21 cellular contexts compared by ENCODE assay signal in the genomic region with DNA sequence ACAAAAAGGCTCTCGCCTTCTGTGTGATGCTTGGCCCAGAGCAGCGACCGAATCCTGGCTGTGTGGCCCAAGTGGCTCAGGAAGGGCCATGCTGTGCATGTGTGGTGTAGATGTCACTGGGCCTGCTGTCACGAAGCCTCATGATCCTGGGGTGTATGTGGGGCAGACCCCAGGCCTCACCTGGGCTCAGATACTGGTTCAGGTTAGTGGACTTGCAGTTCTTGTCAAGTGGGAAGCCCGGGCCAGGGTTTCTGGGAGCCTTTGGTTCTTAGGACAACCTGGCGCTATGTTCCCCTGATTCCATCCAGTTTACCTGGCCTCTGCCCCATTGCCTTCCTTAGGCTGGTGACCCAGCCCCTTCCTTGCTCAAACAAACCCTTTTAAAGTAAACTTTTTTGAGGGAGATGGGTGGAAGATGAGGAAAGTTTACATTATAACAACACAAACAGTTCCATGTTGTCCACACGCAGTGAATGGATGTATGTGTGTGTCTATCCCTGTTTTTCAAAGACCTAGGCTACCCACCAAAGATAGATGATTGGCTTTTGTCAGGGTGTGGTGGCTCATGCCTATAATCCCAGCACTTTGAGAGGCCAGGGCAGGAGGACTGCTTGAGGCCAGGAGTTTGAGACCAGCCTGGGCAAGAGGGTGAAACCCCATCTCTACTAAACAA.
DNase-seq lines count a peak whose midpoint lies in the region; ATAC-seq and TF ChIP-seq lines count a peak whose summit lies in the region.
"Had no signal": no experiment of that assay in that cellular context is flagged by ENCODE, and none has a peak within 500 bp of the region (broad histone marks: within the 10 kb centered on the region; RNA-seq: fewer than 3 reads in every experiment).

No MANE protein-coding gene starts in this region.

- TF ChIP-seq EP300 in gastroesophageal sphincter (IDR thresholded peaks at IDR 0.05): no peak

- ATAC-seq in heart right ventricle (no peak), gastroesophageal sphincter (no peak), upper lobe of right lung (no peak), HG03039 (IDR thresholded peaks at IDR 0.05; ENCODE audit: unreplicated experiment) (no peak), GM19397 (IDR thresholded peaks at IDR 0.05; ENCODE audit: unreplicated experiment) (no peak)
- ATAC-seq: activated CD8-positive, alpha-beta T cell treated with anti-CD3 and anti-CD28 coated beads, Interleukin-2, amount 10 ng/mL, durations not matched to agents 7 days and 5 days; activated T-cell treated with anti-CD3 and anti-CD28 coated beads, Interleukin-2, amount 50 U/mL, for 4 hours; natural killer cell treated with Interleukin-12 subunit alpha and Interleukin-12 subunit beta and Interleukin-15 and Interleukin-18, amount 100 ng/mL, for 72 hours; SK-N-SH treated with all-trans-retinoic acid at 6 μM for 48 hours had no signal

- H3K9me3 ChIP-seq in heart right ventricle (no peaks in the 10 kb centered on the region), right atrium auricular region (no peaks in the 10 kb centered on the region), gastroesophageal sphincter (no peaks in the 10 kb centered on the region), muscle layer of duodenum (ENCODE audit: control insufficient read depth in 1 of 2, low read length in 2 of 2) (no peaks in the 10 kb centered on the region), upper lobe of right lung (no peaks in the 10 kb centered on the region)
- H3K9me3 ChIP-seq: BE2C had no signal

- DNase-seq in heart right ventricle (no peak), right atrium auricular region (ENCODE audit: low spot score) (no peak), upper lobe of right lung (no peak), glomerular visceral epithelial cell (ENCODE audit: extremely low spot score) (no peak)
- DNase-seq: activated CD8-positive, alpha-beta T cell treated with anti-CD3 and anti-CD28 coated beads, Interleukin-2, amount 10 ng/mL, durations not matched to agents 7 days and 5 days; activated naive CD4-positive, alpha-beta T cell treated with anti-CD3 and anti-CD28 coated beads for 36 hours; activated T-cell treated with anti-CD3 and anti-CD28 coated beads, Interleukin-2, amount 50 U/mL, for 4 hours; BE2C; caudate nucleus; Kasumi-1; NCI-H1092 treated with DMSO at 0.1 percent for 48 hours; NCI-H2081; NCI-H510A; stimulated activated CD4-positive, alpha-beta T cell treated with anti-CD3 and anti-CD28 coated beads, Interleukin-4, amount 100 ng/mL, for 1 hour had no signal

- H3K4me3 ChIP-seq in heart right ventricle (no peak overlapping the region), right atrium auricular region (no peak overlapping the region), gastroesophageal sphincter (no peak overlapping the region), muscle layer of duodenum (ENCODE audit: low read depth in 1 of 2, low read length in 2 of 2) (no peak overlapping the region), upper lobe of right lung (no peak overlapping the region)
- H3K4me3 ChIP-seq: skin epidermis had no signal

- peaks cover 0 to 32% (median 4%) of the 10 kb centered on the region in 9 donors for H3K36me3 ChIP-seq in heart right ventricle
- peaks cover 11% of the 10 kb centered on the region for H3K36me3 ChIP-seq in right atrium auricular region
- H3K36me3 ChIP-seq in gastroesophageal sphincter: peaks cover 0 to 37% of the 10 kb centered on the region in 2 donors
- peaks cover 3 to 19% of the 10 kb centered on the region in 2 donors for H3K36me3 ChIP-seq in muscle layer of duodenum (ENCODE audit: control insufficient read depth in 1 of 2, insufficient read depth in 2 of 2, low read length in 2 of 2)
- no peaks in the 10 kb centered on the region for H3K36me3 ChIP-seq in upper lobe of right lung

- H3K4me1 ChIP-seq in heart right ventricle (peaks cover 0 to 26% (median 16%) of the 10 kb centered on the region in 9 donors), right atrium auricular region (no peaks in the 10 kb centered on the region), gastroesophageal sphincter (peaks cover 0 to 12% (median 4%) of the 10 kb centered on the region in 3 donors), muscle layer of duodenum (ENCODE audit: control insufficient read depth in 1 of 2, insufficient read depth in 2 of 2, low read length in 2 of 2) (no peaks in the 10 kb centered on the region), upper lobe of right lung (peaks cover 5% of the 10 kb centered on the region)
- H3K4me1 ChIP-seq: BE2C had no signal

- WGBS in heart right ventricle, 2 donors: 95 to 96% methylated on average over 7 of the region's 7 CpGs
- WGBS in gastroesophageal sphincter (ENCODE audit: low coverage in 1 of 2), 2 donors: 86 to 100% methylated on average over 1 to 2 of the region's 7 CpGs

- intact Hi-C loops in heart right ventricle (cut with DNase I) (loop anchor here (2.0 to 10.0 kb wide), 12 partner anchors 84 to 519 kb away; a partner anchor contains a TSS), upper lobe of right lung (cut with DNase I) (loop anchor here (10.0 kb wide), 1 partner anchor 307 kb away; no protein-coding TSS in a partner anchor)

- no peak for TF ChIP-seq POLR2A in gastroesophageal sphincter (IDR thresholded peaks at IDR 0.05)

- TF ChIP-seq CTCF in heart right ventricle (IDR thresholded peaks at IDR 0.05) (no peak), right atrium auricular region (IDR thresholded peaks at IDR 0.05) (no peak), gastroesophageal sphincter (IDR thresholded peaks at IDR 0.05) (no peak), upper lobe of right lung (IDR thresholded peaks at IDR 0.05) (no peak)

- H3K27ac ChIP-seq in heart right ventricle (peak overlapping the region in 7 of 10 donors; percentile 7 to 60 (median 22)), right atrium auricular region (no peak overlapping the region), gastroesophageal sphincter (peak overlapping the region in 3 of 4 donors; percentile 11 to 33 (median 30)), muscle layer of duodenum (ENCODE audit: low read length) (peak overlapping the region; percentile 10), upper lobe of right lung (peak overlapping the region; percentile 55)

- H3K27me3 ChIP-seq in heart right ventricle: no peaks in the 10 kb centered on the region
- H3K27me3 ChIP-seq in right atrium auricular region: no peaks in the 10 kb centered on the region
- no peaks in the 10 kb centered on the region for H3K27me3 ChIP-seq in gastroesophageal sphincter
- no peaks in the 10 kb centered on the region for H3K27me3 ChIP-seq in muscle layer of duodenum (ENCODE audit: low read depth, low read length)
- H3K27me3 ChIP-seq in upper lobe of right lung: no peaks in the 10 kb centered on the region
- H3K27me3 ChIP-seq: BE2C had no signal

Comparison
In these comparisons a context has a peak if more than half of its experiments do, and no peak if none do; other contexts are left out.
1. H3K27ac ChIP-seq: peak in heart right ventricle (7 of 10), gastroesophageal sphincter (3 of 4), muscle layer of duodenum (single experiment) and upper lobe of right lung (single experiment); none in right atrium auricular region (0 of 2).